9 cellular contexts compared by ENCODE assay signal in genomic region chr10:132453470-132453861, GRCh38. TPM values are rescaled to one million over a fixed set of nuclear protein-coding genes. Genes with fewer than 3 reads are reported as not detected.
DNase-seq lines count a peak whose midpoint lies in the region; ATAC-seq, FAIRE-seq and TF ChIP-seq lines count a peak whose summit lies in the region.
"Had no signal": no experiment of that assay in that cellular context is flagged by ENCODE, and none has a peak within 500 bp of the region (broad histone marks: within the 10 kb centered on the region; RNA-seq: fewer than 3 reads in every experiment).

No MANE protein-coding gene starts in this region.

- H3K27ac Mint-ChIP-seq in GM23338 (no peak overlapping the region), memory B cell (peak overlapping the region; percentile 88)

- H3K9ac ChIP-seq in SK-N-MC (ENCODE audit: insufficient read length): no peak overlapping the region

- no peaks in the 10 kb centered on the region for H3K27me3 ChIP-seq in GM23338 (ENCODE audit: insufficient read depth)

- TF ChIP-seq EP300 in A549 (IDR thresholded peaks at IDR 0.05): no peak

- H3K36me3 Mint-ChIP-seq in GM23338 (ENCODE audit: low read depth): no peaks in the 10 kb centered on the region
- H3K36me3 Mint-ChIP-seq in memory B cell: no peaks in the 10 kb centered on the region

- H3K4me3 ChIP-seq in A549: peak overlapping the region; percentile 5; the same call in 2 of the 3 replicates
- H3K4me3 ChIP-seq in GM23338: peak overlapping the region; percentile 41; the same call in 1 of the 2 replicates
- 0 out of 2 replicates have a peak overlapping the region, but pooled peaks have one; percentile 26 for H3K4me3 ChIP-seq in SK-N-MC

- peaks cover 11% of the 10 kb centered on the region for H3K27me3 Mint-ChIP-seq in GM23338 (ENCODE audit: insufficient read depth, low read depth, poor library complexity)
- H3K27me3 Mint-ChIP-seq in memory B cell: no peaks in the 10 kb centered on the region

- no peak for FAIRE-seq in A549 (lab: Jason Lieb, UNC)
- FAIRE-seq: H54 had no signal

- CTCF ChIA-PET in A549 (lab: Yijun Ruan, JAX): interaction anchor here (0.7 to 11.5 kb wide), 27 partner anchors 9 to 284 kb away, joined by 3 to 134 read pairs (median 3); no protein-coding TSS in a partner anchor

- peak overlapping the region; percentile 51; the same call in 1 of the 3 replicates for H3K4me3 Mint-ChIP-seq in GM23338
- peak overlapping the region; percentile 21 for H3K4me3 Mint-ChIP-seq in memory B cell

- H3K9me3 Mint-ChIP-seq in GM23338: no peaks in the 10 kb centered on the region
- no peaks in the 10 kb centered on the region for H3K9me3 Mint-ChIP-seq in memory B cell

- no peak; a peak in 1 of 5 replicates for TF ChIP-seq RAD21 in A549 (conservative IDR thresholded peaks at IDR 0.05 in 1 of 2, IDR thresholded peaks at IDR 0.05 in 1 of 2)

- H3F3A ChIP-seq in GM23338 (replicated peaks; ENCODE audit: low read depth): no peaks in the 10 kb centered on the region

- WGBS in A549 (ENCODE audit: missing lambda C conversion rate): 52% methylated on average over 14 of the region's 15 CpGs

- H3K27ac ChIP-seq in A549: peak overlapping the region; percentile 31 to 81; a peak in 4 of 6 replicates
- no peak overlapping the region for H3K27ac ChIP-seq in GM23338 (ENCODE audit: low read depth)
- no peak overlapping the region for H3K27ac ChIP-seq in SK-N-MC

- peak overlapping the region; percentile 81 for H3K4me2 ChIP-seq in A549
- peak overlapping the region; percentile 73 for H3K4me2 ChIP-seq in GM23338

- intact Hi-C loops in posterior vena cava (cut with DNase I): loop anchor here (5.0 kb wide), 3 partner anchors 61 to 231 kb away; no protein-coding TSS in a partner anchor

- DNase-seq in A549 (ENCODE audit: low read depth in 1 of 2, low spot score in 1 of 2): no peak
- DNase-seq in GM23338 (ENCODE audit: low spot score): no peak
- no peak for DNase-seq in SK-N-MC (ENCODE audit: low read depth, low spot score)
- DNase-seq in memory B cell (ENCODE audit: low spot score in 2 of 2): no peak
- DNase-seq in activated CD4-positive, alpha-beta T cell treated with anti-CD3 and anti-CD28 coated beads, Interleukin-2, amount 50 U/mL, for 48 hours: no peak
- DNase-seq in stimulated activated CD4-positive, alpha-beta T cell treated with anti-CD3 and anti-CD28 coated beads, Interleukin-2, amount 100 ng/mL, for 48 hours: no peak
- no peak for DNase-seq in posterior vena cava (ENCODE audit: low spot score)

- no peaks in the 10 kb centered on the region for H3K79me2 ChIP-seq in GM23338 (replicated peaks; ENCODE audit: insufficient read depth)

- no peak for TF ChIP-seq CTCF in A549 (IDR thresholded peaks at IDR 0.05)
- no peak for TF ChIP-seq CTCF in GM23338 (conservative IDR thresholded peaks at IDR 0.05; ENCODE audit: low read depth in 2 of 2)

- TF ChIP-seq POLR2A in A549 (IDR thresholded peaks at IDR 0.05; ENCODE audit: low read length): no peak

- no peaks in the 10 kb centered on the region for H3K9me2 ChIP-seq in GM23338 (ENCODE audit: insufficient read depth)

- H2AFZ ChIP-seq in GM23338: peak overlapping the region; percentile 92; the same call in 1 of the 2 replicates

- H3K36me3 ChIP-seq in GM23338 (ENCODE audit: insufficient read depth) (no peaks in the 10 kb centered on the region), SK-N-MC (ENCODE audit: insufficient read depth, low read length) (no peaks in the 10 kb centered on the region)

- H3K9me3 ChIP-seq in A549: no peaks in the 10 kb centered on the region
- no peaks in the 10 kb centered on the region for H3K9me3 ChIP-seq in SK-N-MC (ENCODE audit: low read depth, low read length)

- ATAC-seq in A549 (peak; percentile 0 to 6; a peak in 3 of 6 replicates), GM23338 (peak; percentile 6; the same call in 2 of the 3 replicates), memory B cell (ENCODE audit: low read depth) (no peak), GM18519 (IDR thresholded peaks at IDR 0.05; ENCODE audit: low FRiP score, unreplicated experiment) (no peak)

- H3K4me1 Mint-ChIP-seq in GM23338: peaks cover 5% of the 10 kb centered on the region; the same call in 2 of the 3 replicates
- H3K4me1 Mint-ChIP-seq in memory B cell: peaks cover 18% of the 10 kb centered on the region

- POLR2A ChIA-PET in A549 (lab: Yijun Ruan, JAX): no interaction called here

- H3K4me1 ChIP-seq in A549 (peaks cover 49% of the 10 kb centered on the region), GM23338 (ENCODE audit: insufficient read depth) (no peaks in the 10 kb centered on the region; the same call in 1 of the 2 replicates)

- no peaks in the 10 kb centered on the region for H4K20me1 ChIP-seq in GM23338 (replicated peaks; ENCODE audit: insufficient read depth)

TF ChIP-seq in A549, 52 proteins besides CTCF, POLR2A, EP300 and RAD21:
- TF ChIP-seq HOXA7 (CRISPR knock-in tag; IDR thresholded peaks at IDR 0.05) (no peak), JUN (IDR thresholded peaks at IDR 0.05) (0 out of 5 replicates have a peak, but pooled peaks of 1 of the 2 experiments have one; percentile 3), BCL3 (IDR thresholded peaks at IDR 0.05) (no peak), TP53 (CRISPR knock-in tag; IDR thresholded peaks at IDR 0.05) (no peak)

TF ChIP-seq in GM23338, 12 proteins besides CTCF, POLR2A, EP300 and RAD21:
- TF ChIP-seq REST (IDR thresholded peaks at IDR 0.05; ENCODE audit: unreplicated experiment) (no peak), EZH2phosphoT487 (IDR thresholded peaks at IDR 0.05; ENCODE audit: unreplicated experiment) (no peak), ETS1 (IDR thresholded peaks at IDR 0.05) (no peak), STAT1 (IDR thresholded peaks at IDR 0.05; ENCODE audit: unreplicated experiment) (no peak)

RNA-seq across cellular contexts. Expression of gene PWWP2B, which starts 56.5 kb away (rescaled TPM):
- polyA plus RNA-seq in A549 (2011; rRNA removed) (2.0 and 2.8 TPM in 2 replicates), A549 (2017; fragmentation: RNase III; extraction: RNeasy Plus Mini Kit Qiagen cat#74134 plus additional on column Dnase treatment) (6.6 to 7.3 TPM (median 7.0 TPM) in 3 replicates), GM23338 (2016; fragmentation: Nextera tagmentation; extraction: Ambion mirVana) (2.2 and 2.3 TPM in 2 replicates)
- polyA plus RNA-seq in A549 (2012; cell fraction: cytosol; rRNA removed): 5.0 and 8.0 TPM in 2 replicates
- 8.3 and 12.2 TPM in 2 replicates for polyA plus RNA-seq in A549 (2012; cell fraction: nucleus; rRNA removed)
- 2.1 and 2.5 TPM in 2 replicates for polyA minus RNA-seq in A549 (2011; rRNA and poly(A)+ RNA removed)
- total RNA-seq in GM23338 (2014; rRNA removed; shearing (Covaris generic)): 8.6 and 12.8 TPM in 2 replicates
- total RNA-seq in posterior vena cava: 10 to 100 TPM; 10.4 to 16.1 TPM

Comparison
In these comparisons a context has a peak if more than half of its experiments do, and no peak if none do; other contexts are left out.
1. ATAC-seq: peak in A549 (2 of 2) and GM23338 (single experiment); none in memory B cell (single experiment) and GM18519 (single experiment).
2. H3K27ac ChIP-seq: peak in A549 (2 of 2); none in GM23338 (single experiment) and SK-N-MC (single experiment).
3. Peak in every context shown above with its lines, with median percentiles within 50 percentile points of each other: H3K4me3 ChIP-seq.